In genomic region chr3:99627062-99627826, GRCh38 we compare ENCODE assay signal across 10 cellular contexts. TPM values are rescaled to one million over a fixed set of nuclear protein-coding genes. Genes with fewer than 3 reads are reported as not detected.
A peak's percentile ranks its signal among the peaks of the same experiment; 100 is the strongest.
DNase-seq lines count a peak whose midpoint lies in the region; ATAC-seq and TF ChIP-seq lines count a peak whose summit lies in the region.
"Had no signal": no experiment of that assay in that cellular context is flagged by ENCODE, and none has a peak within 500 bp of the region (broad histone marks: within the 10 kb centered on the region; RNA-seq: fewer than 3 reads in every experiment).

No MANE protein-coding gene starts in this region.

- no peak overlapping the region for H3K4me3 Mint-ChIP-seq in Calu3 (ENCODE audit: low read depth, unreplicated experiment)

- TF ChIP-seq CTCF in AG04450 (IDR thresholded peaks at IDR 0.05; ENCODE audit: low read depth, low read length), result peak; percentile 25; the same call in 1 of the 2 replicates
- TF ChIP-seq CTCF in fibroblast of pulmonary artery (IDR thresholded peaks at IDR 0.05; ENCODE audit: low read length, missing control alignments), result peak; percentile 2
- no peak for TF ChIP-seq CTCF in Calu3 (IDR thresholded peaks at IDR 0.05; ENCODE audit: unreplicated experiment)

- no peaks in the 10 kb centered on the region for H3K27me3 ChIP-seq in AG04450 (ENCODE audit: control insufficient read depth, insufficient read depth, low read length)
- no peaks in the 10 kb centered on the region for H3K27me3 ChIP-seq in SJSA1 (replicated peaks)

- no peaks in the 10 kb centered on the region for H3K9me3 Mint-ChIP-seq in Calu3 (ENCODE audit: low read depth, unreplicated experiment)
- H3K9me3 Mint-ChIP-seq: activated naive CD4-positive, alpha-beta T cell treated with anti-CD3 and anti-CD28 coated beads, Interleukin-2, amount 50 U/mL, for 72 hours had no signal

- POLR2A ChIA-PET in AG04450 (lab: Yijun Ruan, JAX), result interaction anchor here (1.4 kb wide), 1 partner anchor 10 kb away, joined by 3 read pairs; no protein-coding TSS in a partner anchor

- H3K27ac Mint-ChIP-seq in Calu3 (ENCODE audit: unreplicated experiment), result no peak overlapping the region
- H3K27ac Mint-ChIP-seq: activated naive CD4-positive, alpha-beta T cell treated with anti-CD3 and anti-CD28 coated beads, Interleukin-2, amount 50 U/mL, for 72 hours had no signal

- BruUV-seq in Calu3 (replicated peaks; lab: Mats Ljungman, UMichigan), result no TSS peak

- H3K4me3 ChIP-seq in AG04450 (ENCODE audit: low read depth, low read length) (no peak overlapping the region), SJSA1 (no peak overlapping the region), fibroblast of pulmonary artery (replicated peaks; ENCODE audit: low read depth, low read length) (no peak overlapping the region)

- CTCF ChIA-PET in AG04450 (lab: Charles Lee) (interaction anchor here (0.6 kb wide), 1 partner anchor 38 kb away, joined by 3 read pairs; no protein-coding TSS in a partner anchor), Calu3 (lab: Charles Lee) (no interaction called here)

- H3K27ac ChIP-seq in AG04450 (ENCODE audit: low read depth, low read length) (no peak overlapping the region), SJSA1 (0 out of 2 replicates have a peak overlapping the region, but pooled peaks have one; percentile 25)

- no peak for DNase-seq in AG04450 (ENCODE audit: low read depth, low spot score)
- no peak for DNase-seq in SJSA1 (ENCODE audit: low read depth in 1 of 2, low spot score in 2 of 2)
- DNase-seq in fibroblast of pulmonary artery (ENCODE audit: low read depth), result no peak
- no peak for DNase-seq in Calu3
- no peak for DNase-seq in NCI-H2029 (lab: John Stamatoyannopoulos, UW)
- no peak for DNase-seq in NCI-H2171 treated with DMSO at 0.1 percent for 48 hours (lab: John Stamatoyannopoulos, UW)
- DNase-seq: activated CD4-positive, alpha-beta T cell treated with anti-CD3 and anti-CD28 coated beads for 1 hour had no signal

- peaks cover 27% of the 10 kb centered on the region for H3K4me1 Mint-ChIP-seq in Calu3 (ENCODE audit: low read depth, unreplicated experiment)

- intact Hi-C loops in Calu3 (cut with micrococcal nuclease; ENCODE audit: unreplicated experiment), result no loop called here

- H3K36me3 Mint-ChIP-seq in Calu3 (ENCODE audit: insufficient read depth, unreplicated experiment), result no peaks in the 10 kb centered on the region
- H3K36me3 Mint-ChIP-seq: activated naive CD4-positive, alpha-beta T cell treated with anti-CD3 and anti-CD28 coated beads, Interleukin-2, amount 50 U/mL, for 72 hours had no signal

- H3K4me1 ChIP-seq in SJSA1 (replicated peaks), result peaks cover 30% of the 10 kb centered on the region

- ATAC-seq in GM21360 (IDR thresholded peaks at IDR 0.05; ENCODE audit: unreplicated experiment), result peak; percentile 17
- no peak for ATAC-seq in HG02759 (IDR thresholded peaks at IDR 0.05; ENCODE audit: unreplicated experiment)

- H3K27me3 Mint-ChIP-seq in Calu3 (ENCODE audit: unreplicated experiment), result no peaks in the 10 kb centered on the region

- H3K36me3 ChIP-seq in SJSA1, result no peaks in the 10 kb centered on the region

- H3K9me3 ChIP-seq in AG04450 (ENCODE audit: control insufficient read depth, insufficient read depth, low read length) (no peaks in the 10 kb centered on the region), SJSA1 (replicated peaks) (no peaks in the 10 kb centered on the region)

RNA-seq across cellular contexts. Expression of gene COL8A1, which starts 11.2 kb away (rescaled TPM):
- 101 and 147 TPM in 2 replicates for polyA plus RNA-seq in AG04450 (2011; rRNA removed)
- 139 and 180 TPM in 2 replicates for polyA minus RNA-seq in AG04450 (2011; rRNA and poly(A)+ RNA removed)
- 42.2 and 54.8 TPM in 2 replicates for total RNA-seq in SJSA1 (2014; rRNA removed; shearing (Covaris generic))
- total RNA-seq in Calu3 (2022), result 0.71 and 1.1 TPM in 2 replicates

Comparison
In these comparisons a context has a peak if more than half of its experiments do, and no peak if none do; other contexts are left out.
1. RNA of gene COL8A1, which starts 11.2 kb away (total RNA-seq): 42.2 to 54.8 TPM in SJSA1; 0.71 to 1.1 TPM in Calu3; every median in the first group is over 10 times any median in the second.